Comparison of ENCODE assay signal across 8 cellular contexts in genomic region chr2:3303583-3304406, GRCh38.
DNase-seq lines count a peak whose midpoint lies in the region; ATAC-seq and TF ChIP-seq lines count a peak whose summit lies in the region.

No MANE protein-coding gene starts in this region.

- in situ Hi-C loops in GM13977 (cut with MboI; ENCODE audit: low pct_unique_long_range_greater_than_20kb, low sequenced_read_pairs, unreplicated experiment) = no loop called here
- in situ Hi-C loops in astrocyte of the cerebellum (cut with HindIII; ENCODE audit: low sequenced_read_pairs) = no loop called here

- intact Hi-C loops in sciatic nerve (cut with DNase I) = no loop called here

- DNase-seq in GM13977 (ENCODE audit: low spot score) = peak; percentile 86
- peak; percentile 11 for DNase-seq in NCI-H1436 treated with DMSO at 0.1 percent for 48 hours (lab: John Stamatoyannopoulos, UW)
- peak; percentile 68 for DNase-seq in T-helper 9 cell
- peak; percentile 68 for DNase-seq in astrocyte of the cerebellum (ENCODE audit: low read depth)
- peak; percentile 77 to 85 for DNase-seq in hippocampal formation (lab: John Stamatoyannopoulos, UW)
- DNase-seq in sciatic nerve (ENCODE audit: low spot score) = peak; percentile 93
- DNase-seq in NAMALWA (ENCODE audit: low spot score) = no peak

- TF ChIP-seq CTCF in GM13977 (IDR thresholded peaks at IDR 0.05; ENCODE audit: extremely low read depth, insufficient read depth, missing control alignments) (peak; percentile 95), astrocyte of the cerebellum (IDR thresholded peaks at IDR 0.05; ENCODE audit: low read depth, low read length, missing control alignments) (peak; percentile 96)

- peak; percentile 95 for ATAC-seq in HG02870 (IDR thresholded peaks at IDR 0.05; ENCODE audit: unreplicated experiment)
- ATAC-seq in sciatic nerve = peak; percentile 98

- H3K4me3 ChIP-seq in astrocyte of the cerebellum (ENCODE audit: low read depth, low read length) = peak overlapping the region; percentile 31
